Comparison of ENCODE assay signal across 1 cellular context in genomic region chrX:19568422-19568821, GRCh38.
TF ChIP-seq lines count a peak whose summit lies in the region.

No MANE protein-coding gene starts in this region.

TF ChIP-seq in HepG2, 621 proteins besides CTCF, POLR2A, EP300 and RAD21 (continued from another document):
- TF ChIP-seq, protein P1, sequence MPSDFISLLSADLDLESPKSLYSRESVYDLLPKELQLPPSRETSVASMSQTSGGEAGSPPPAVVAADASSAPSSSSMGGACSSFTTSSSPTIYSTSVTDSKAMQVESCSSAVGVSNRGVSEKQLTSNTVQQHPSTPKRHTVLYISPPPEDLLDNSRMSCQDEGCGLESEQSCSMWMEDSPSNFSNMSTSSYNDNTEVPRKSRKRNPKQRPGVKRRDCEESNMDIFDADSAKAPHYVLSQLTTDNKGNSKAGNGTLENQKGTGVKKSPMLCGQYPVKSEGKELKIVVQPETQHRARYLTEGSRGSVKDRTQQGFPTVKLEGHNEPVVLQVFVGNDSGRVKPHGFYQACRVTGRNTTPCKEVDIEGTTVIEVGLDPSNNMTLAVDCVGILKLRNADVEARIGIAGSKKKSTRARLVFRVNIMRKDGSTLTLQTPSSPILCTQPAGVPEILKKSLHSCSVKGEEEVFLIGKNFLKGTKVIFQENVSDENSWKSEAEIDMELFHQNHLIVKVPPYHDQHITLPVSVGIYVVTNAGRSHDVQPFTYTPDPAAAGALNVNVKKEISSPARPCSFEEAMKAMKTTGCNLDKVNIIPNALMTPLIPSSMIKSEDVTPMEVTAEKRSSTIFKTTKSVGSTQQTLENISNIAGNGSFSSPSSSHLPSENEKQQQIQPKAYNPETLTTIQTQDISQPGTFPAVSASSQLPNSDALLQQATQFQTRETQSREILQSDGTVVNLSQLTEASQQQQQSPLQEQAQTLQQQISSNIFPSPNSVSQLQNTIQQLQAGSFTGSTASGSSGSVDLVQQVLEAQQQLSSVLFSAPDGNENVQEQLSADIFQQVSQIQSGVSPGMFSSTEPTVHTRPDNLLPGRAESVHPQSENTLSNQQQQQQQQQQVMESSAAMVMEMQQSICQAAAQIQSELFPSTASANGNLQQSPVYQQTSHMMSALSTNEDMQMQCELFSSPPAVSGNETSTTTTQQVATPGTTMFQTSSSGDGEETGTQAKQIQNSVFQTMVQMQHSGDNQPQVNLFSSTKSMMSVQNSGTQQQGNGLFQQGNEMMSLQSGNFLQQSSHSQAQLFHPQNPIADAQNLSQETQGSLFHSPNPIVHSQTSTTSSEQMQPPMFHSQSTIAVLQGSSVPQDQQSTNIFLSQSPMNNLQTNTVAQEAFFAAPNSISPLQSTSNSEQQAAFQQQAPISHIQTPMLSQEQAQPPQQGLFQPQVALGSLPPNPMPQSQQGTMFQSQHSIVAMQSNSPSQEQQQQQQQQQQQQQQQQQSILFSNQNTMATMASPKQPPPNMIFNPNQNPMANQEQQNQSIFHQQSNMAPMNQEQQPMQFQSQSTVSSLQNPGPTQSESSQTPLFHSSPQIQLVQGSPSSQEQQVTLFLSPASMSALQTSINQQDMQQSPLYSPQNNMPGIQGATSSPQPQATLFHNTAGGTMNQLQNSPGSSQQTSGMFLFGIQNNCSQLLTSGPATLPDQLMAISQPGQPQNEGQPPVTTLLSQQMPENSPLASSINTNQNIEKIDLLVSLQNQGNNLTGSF (CRISPR knock-in tag; IDR thresholded peaks at IDR 0.05): no peak
- no peak for TF ChIP-seq ZNF501 (CRISPR knock-in tag; IDR thresholded peaks at IDR 0.05)
- no peak for TF ChIP-seq NR1H2 (CRISPR knock-in tag; IDR thresholded peaks at IDR 0.05; ENCODE audit: borderline replicate concordance, low read depth)
- 0 out of 2 replicates have a peak, but pooled peaks have one; percentile 12 for TF ChIP-seq PAXIP1 (CRISPR knock-in tag; conservative IDR thresholded peaks at IDR 0.05)
- TF ChIP-seq, protein P2, sequence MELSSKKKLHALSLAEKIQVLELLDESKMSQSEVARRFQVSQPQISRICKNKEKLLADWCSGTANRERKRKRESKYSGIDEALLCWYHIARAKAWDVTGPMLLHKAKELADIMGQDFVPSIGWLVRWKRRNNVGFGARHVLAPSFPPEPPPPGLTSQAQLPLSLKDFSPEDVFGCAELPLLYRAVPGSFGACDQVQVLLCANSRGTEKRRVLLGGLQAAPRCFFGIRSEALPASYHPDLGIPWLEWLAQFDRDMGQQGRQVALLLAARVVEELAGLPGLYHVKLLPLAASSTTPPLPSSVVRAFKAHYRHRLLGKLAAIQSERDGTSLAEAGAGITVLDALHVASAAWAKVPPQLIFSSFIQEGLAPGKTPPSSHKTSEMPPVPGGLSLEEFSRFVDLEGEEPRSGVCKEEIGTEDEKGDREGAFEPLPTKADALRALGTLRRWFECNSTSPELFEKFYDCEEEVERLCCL (CRISPR knock-in tag; IDR thresholded peaks at IDR 0.05; ENCODE audit: borderline replicate concordance): no peak
- no peak for TF ChIP-seq HNRNPUL1 (IDR thresholded peaks at IDR 0.05; ENCODE audit: low read depth, low read length)
- no peak for TF ChIP-seq THRA (CRISPR knock-in tag; IDR thresholded peaks at IDR 0.05; ENCODE audit: borderline replicate concordance)
- no peak for TF ChIP-seq SOX6 (IDR thresholded peaks at IDR 0.05)
- TF ChIP-seq SOX6 (CRISPR knock-in tag; IDR thresholded peaks at IDR 0.05): no peak
- no peak for TF ChIP-seq JDP2 (CRISPR knock-in tag; IDR thresholded peaks at IDR 0.05; ENCODE audit: borderline replicate concordance)
- TF ChIP-seq ZC3H4 (CRISPR knock-in tag; IDR thresholded peaks at IDR 0.05; ENCODE audit: borderline replicate concordance): no peak
- 0 out of 2 replicates have a peak, but pooled peaks have one; percentile 19 for TF ChIP-seq PPARG (CRISPR knock-in tag; conservative IDR thresholded peaks at IDR 0.05)
- TF ChIP-seq, protein P3, sequence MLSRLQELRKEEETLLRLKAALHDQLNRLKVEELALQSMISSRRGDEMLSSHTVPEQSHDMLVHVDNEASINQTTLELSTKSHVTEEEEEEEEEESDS (CRISPR knock-in tag; IDR thresholded peaks at IDR 0.05; ENCODE audit: borderline replicate concordance): no peak
- no peak for TF ChIP-seq BRF2 (CRISPR knock-in tag; IDR thresholded peaks at IDR 0.05)
- TF ChIP-seq ZNF10 (CRISPR knock-in tag; IDR thresholded peaks at IDR 0.05; ENCODE audit: borderline replicate concordance, low read depth): no peak
- TF ChIP-seq, protein P4, sequence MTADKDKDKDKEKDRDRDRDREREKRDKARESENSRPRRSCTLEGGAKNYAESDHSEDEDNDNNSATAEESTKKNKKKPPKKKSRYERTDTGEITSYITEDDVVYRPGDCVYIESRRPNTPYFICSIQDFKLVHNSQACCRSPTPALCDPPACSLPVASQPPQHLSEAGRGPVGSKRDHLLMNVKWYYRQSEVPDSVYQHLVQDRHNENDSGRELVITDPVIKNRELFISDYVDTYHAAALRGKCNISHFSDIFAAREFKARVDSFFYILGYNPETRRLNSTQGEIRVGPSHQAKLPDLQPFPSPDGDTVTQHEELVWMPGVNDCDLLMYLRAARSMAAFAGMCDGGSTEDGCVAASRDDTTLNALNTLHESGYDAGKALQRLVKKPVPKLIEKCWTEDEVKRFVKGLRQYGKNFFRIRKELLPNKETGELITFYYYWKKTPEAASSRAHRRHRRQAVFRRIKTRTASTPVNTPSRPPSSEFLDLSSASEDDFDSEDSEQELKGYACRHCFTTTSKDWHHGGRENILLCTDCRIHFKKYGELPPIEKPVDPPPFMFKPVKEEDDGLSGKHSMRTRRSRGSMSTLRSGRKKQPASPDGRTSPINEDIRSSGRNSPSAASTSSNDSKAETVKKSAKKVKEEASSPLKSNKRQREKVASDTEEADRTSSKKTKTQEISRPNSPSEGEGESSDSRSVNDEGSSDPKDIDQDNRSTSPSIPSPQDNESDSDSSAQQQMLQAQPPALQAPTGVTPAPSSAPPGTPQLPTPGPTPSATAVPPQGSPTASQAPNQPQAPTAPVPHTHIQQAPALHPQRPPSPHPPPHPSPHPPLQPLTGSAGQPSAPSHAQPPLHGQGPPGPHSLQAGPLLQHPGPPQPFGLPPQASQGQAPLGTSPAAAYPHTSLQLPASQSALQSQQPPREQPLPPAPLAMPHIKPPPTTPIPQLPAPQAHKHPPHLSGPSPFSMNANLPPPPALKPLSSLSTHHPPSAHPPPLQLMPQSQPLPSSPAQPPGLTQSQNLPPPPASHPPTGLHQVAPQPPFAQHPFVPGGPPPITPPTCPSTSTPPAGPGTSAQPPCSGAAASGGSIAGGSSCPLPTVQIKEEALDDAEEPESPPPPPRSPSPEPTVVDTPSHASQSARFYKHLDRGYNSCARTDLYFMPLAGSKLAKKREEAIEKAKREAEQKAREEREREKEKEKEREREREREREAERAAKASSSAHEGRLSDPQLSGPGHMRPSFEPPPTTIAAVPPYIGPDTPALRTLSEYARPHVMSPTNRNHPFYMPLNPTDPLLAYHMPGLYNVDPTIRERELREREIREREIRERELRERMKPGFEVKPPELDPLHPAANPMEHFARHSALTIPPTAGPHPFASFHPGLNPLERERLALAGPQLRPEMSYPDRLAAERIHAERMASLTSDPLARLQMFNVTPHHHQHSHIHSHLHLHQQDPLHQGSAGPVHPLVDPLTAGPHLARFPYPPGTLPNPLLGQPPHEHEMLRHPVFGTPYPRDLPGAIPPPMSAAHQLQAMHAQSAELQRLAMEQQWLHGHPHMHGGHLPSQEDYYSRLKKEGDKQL (CRISPR knock-in tag; IDR thresholded peaks at IDR 0.05; ENCODE audit: low read depth): no peak
- no peak for TF ChIP-seq SATB2 (CRISPR knock-in tag; IDR thresholded peaks at IDR 0.05)
